Comparison of ENCODE assay signal across 38 cellular contexts in the genomic region with DNA sequence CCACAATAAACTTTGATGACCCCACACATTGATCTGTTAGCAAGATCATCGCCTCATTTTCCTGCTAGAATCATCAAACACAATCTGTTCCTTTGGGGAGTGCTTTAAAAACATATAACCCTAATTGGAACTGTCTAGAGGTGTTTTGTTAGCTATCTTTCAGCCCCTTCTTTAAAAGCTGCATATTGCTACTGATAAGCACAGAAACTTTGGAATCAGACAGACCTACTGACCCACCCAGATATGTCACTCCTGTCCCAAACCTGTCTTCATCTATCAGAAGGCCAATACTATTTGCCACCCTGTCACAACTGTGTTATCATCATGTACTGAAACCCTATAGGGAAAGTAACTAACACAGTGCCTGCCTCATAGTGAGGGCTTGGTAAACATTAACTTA.
"Had no signal": no experiment of that assay in that cellular context is flagged by ENCODE, and none has a peak within 500 bp of the region (broad histone marks: within the 10 kb centered on the region; RNA-seq: fewer than 3 reads in every experiment).

No MANE protein-coding gene starts in this region.

- H3K36me3 Mint-ChIP-seq: activated naive CD4-positive, alpha-beta T cell treated with anti-CD3 and anti-CD28 coated beads, Interleukin-2, amount 10 ng/mL, durations not matched to agents 7 days and 5 days; activated naive CD4-positive, alpha-beta T cell treated with anti-CD3 and anti-CD28 coated beads, Interleukin-2, amount 50 U/mL, for 24 hours; activated naive CD4-positive, alpha-beta T cell treated with anti-CD3 and anti-CD28 coated beads, Interleukin-2, amount 50 U/mL, for 72 hours; activated naive CD8-positive, alpha-beta T cell; activated naive CD8-positive, alpha-beta T cell treated with anti-CD3 and anti-CD28 coated beads for 36 hours; activated naive CD8-positive, alpha-beta T cell treated with anti-CD3 and anti-CD28 coated beads, Interleukin-2, amount 10 ng/mL, durations not matched to agents 7 days and 5 days; brain had no signal

- H3K27me3 Mint-ChIP-seq: activated naive CD8-positive, alpha-beta T cell treated with anti-CD3 and anti-CD28 coated beads for 36 hours; activated naive CD8-positive, alpha-beta T cell treated with anti-CD3 and anti-CD28 coated beads, Interleukin-2, amount 10 ng/mL, durations not matched to agents 7 days and 5 days; activated naive CD8-positive, alpha-beta T cell treated with anti-CD3 and anti-CD28 coated beads, Interleukin-2, amount 50 U/mL, for 24 hours; activated T-helper 17 cell treated with anti-CD3 and anti-CD28 coated beads, Interleukin-2, amount 50 U/mL, for 72 hours; brain; central memory CD8-positive, alpha-beta T cell had no signal

- H3K4me1 ChIP-seq: adrenal gland, ascending aorta, breast epithelium had no signal

- H3K9me3 ChIP-seq: adrenal gland, ascending aorta, body of pancreas, breast epithelium had no signal

- H3K27ac ChIP-seq: adrenal gland, ascending aorta, body of pancreas, brain microvascular endothelial cell, breast epithelium had no signal

- H3K36me3 ChIP-seq: adrenal gland, ascending aorta, brain microvascular endothelial cell, breast epithelium had no signal

- DNase-seq: activated effector memory CD4-positive, alpha-beta T cell treated with anti-CD3 and anti-CD28 coated beads, Interleukin-2, amount 50 U/mL, for 16 hours; activated effector memory CD4-positive, alpha-beta T cell treated with Interleukin-2 at 50 U/mL for 16 hours; activated gamma-delta T cell; activated gamma-delta T cell treated with Interleukin-2 at 50 U/mL for 16 hours; activated naive CD4-positive, alpha-beta T cell; activated naive CD4-positive, alpha-beta T cell treated with anti-CD3 and anti-CD28 coated beads for 36 hours; activated naive CD4-positive, alpha-beta T cell treated with anti-CD3 and anti-CD28 coated beads, Interleukin-2, amount 10 ng/mL, durations not matched to agents 7 days and 5 days; activated naive CD4-positive, alpha-beta T cell treated with anti-CD3 and anti-CD28 coated beads, Interleukin-2, amount 50 U/mL, for 16 hours; activated naive CD4-positive, alpha-beta T cell treated with Interleukin-2 at 50 U/mL for 16 hours; activated naive CD8-positive, alpha-beta T cell treated with anti-CD3 and anti-CD28 coated beads for 36 hours; activated naive CD8-positive, alpha-beta T cell treated with anti-CD3 and anti-CD28 coated beads, Interleukin-2, amount 10 ng/mL, durations not matched to agents 7 days and 5 days; activated naive CD8-positive, alpha-beta T cell treated with anti-CD3 and anti-CD28 coated beads, Interleukin-2, amount 50 U/mL, for 24 hours; activated T-cell treated with anti-CD3 and anti-CD28 coated beads, Interleukin-2, amount 50 U/mL, for 1 hour; activated T-cell treated with anti-CD3 and anti-CD28 coated beads, Interleukin-2, amount 50 U/mL, for 24 hours; activated T-cell treated with anti-CD3 and anti-CD28 coated beads, Interleukin-2, amount 50 U/mL, for 48 hours; activated T-cell treated with anti-CD3 and anti-CD28 coated beads, Interleukin-2, amount 50 U/mL, for 72 hours; adrenal gland; amniotic stem cell; amygdala; anterior cingulate cortex; aorta; body of pancreas; brain microvascular endothelial cell; caudate nucleus; central memory CD4-positive, alpha-beta T cell; cerebellar nuclear complex had no signal

- ATAC-seq: activated naive CD4-positive, alpha-beta T cell treated with anti-CD3 and anti-CD28 coated beads, Interleukin-2, amount 50 U/mL, for 72 hours; activated naive CD8-positive, alpha-beta T cell treated with anti-CD3 and anti-CD28 coated beads, Interleukin-2, amount 50 U/mL, for 24 hours; activated T-cell treated with anti-CD3 and anti-CD28 coated beads, Interleukin-2, amount 50 U/mL, for 72 hours; activated T-helper 17 cell treated with anti-CD3 and anti-CD28 coated beads, Interleukin-2, amount 50 U/mL, for 72 hours; body of pancreas had no signal

- H3K9me3 Mint-ChIP-seq: activated naive CD4-positive, alpha-beta T cell treated with anti-CD3 and anti-CD28 coated beads for 36 hours; activated naive CD4-positive, alpha-beta T cell treated with anti-CD3 and anti-CD28 coated beads, Interleukin-2, amount 10 ng/mL, durations not matched to agents 7 days and 5 days; activated naive CD4-positive, alpha-beta T cell treated with anti-CD3 and anti-CD28 coated beads, Interleukin-2, amount 50 U/mL, for 24 hours; activated naive CD4-positive, alpha-beta T cell treated with anti-CD3 and anti-CD28 coated beads, Interleukin-2, amount 50 U/mL, for 72 hours; activated naive CD8-positive, alpha-beta T cell treated with anti-CD3 and anti-CD28 coated beads for 36 hours; activated naive CD8-positive, alpha-beta T cell treated with anti-CD3 and anti-CD28 coated beads, Interleukin-2, amount 10 ng/mL, durations not matched to agents 7 days and 5 days; activated naive CD8-positive, alpha-beta T cell treated with anti-CD3 and anti-CD28 coated beads, Interleukin-2, amount 50 U/mL, for 24 hours; activated T-cell treated with anti-CD3 and anti-CD28 coated beads, Interleukin-2, amount 50 U/mL, for 24 hours; activated T-cell treated with anti-CD3 and anti-CD28 coated beads, Interleukin-2, amount 50 U/mL, for 72 hours; activated T-helper 1 cell treated with anti-CD3 and anti-CD28 coated beads, Interleukin-12 subunit alpha, Interleukin-12 subunit beta, Interleukin-2, Interleukin-4 antibody, amounts not matched to agents 30 ng/mL and 10 ng/mL and 1 ng/mL, durations not matched to agents 14 hours and 24 hours and 36 hours; activated T-helper 17 cell treated with anti-CD3 and anti-CD28 coated beads, Interleukin-2, amount 50 U/mL, for 72 hours; activated T-helper 2 cell treated with anti-CD3 and anti-CD28 coated beads, Interferon-gamma antibody, Interleukin-2, Interleukin-4, amounts not matched to agents 10 μg/mL and 5 μg/mL and 100 μg/mL, durations not matched to agents 14 hours and 24 hours and 36 hours; central memory CD8-positive, alpha-beta T cell had no signal

- H3K4me1 Mint-ChIP-seq: activated naive CD4-positive, alpha-beta T cell treated with anti-CD3 and anti-CD28 coated beads, Interleukin-2, amount 10 ng/mL, durations not matched to agents 7 days and 5 days; activated naive CD4-positive, alpha-beta T cell treated with anti-CD3 and anti-CD28 coated beads, Interleukin-2, amount 50 U/mL, for 24 hours; activated naive CD8-positive, alpha-beta T cell treated with anti-CD3 and anti-CD28 coated beads for 36 hours; activated naive CD8-positive, alpha-beta T cell treated with anti-CD3 and anti-CD28 coated beads, Interleukin-2, amount 10 ng/mL, durations not matched to agents 7 days and 5 days; activated naive CD8-positive, alpha-beta T cell treated with anti-CD3 and anti-CD28 coated beads, Interleukin-2, amount 50 U/mL, for 24 hours; activated T-helper 17 cell treated with anti-CD3 and anti-CD28 coated beads, Interleukin-2, amount 50 U/mL, for 72 hours; central memory CD8-positive, alpha-beta T cell had no signal

- FAIRE-seq: astrocyte, bronchial epithelial cell had no signal

- H3K27me3 ChIP-seq: adrenal gland, ascending aorta, body of pancreas, brain microvascular endothelial cell, breast epithelium had no signal

- H3K4me3 ChIP-seq: adrenal gland, ascending aorta, body of pancreas, breast epithelium had no signal

- H3K4me3 Mint-ChIP-seq: activated naive CD4-positive, alpha-beta T cell treated with anti-CD3 and anti-CD28 coated beads for 36 hours; activated naive CD4-positive, alpha-beta T cell treated with anti-CD3 and anti-CD28 coated beads, Interleukin-2, amount 10 ng/mL, durations not matched to agents 7 days and 5 days; activated naive CD4-positive, alpha-beta T cell treated with anti-CD3 and anti-CD28 coated beads, Interleukin-2, amount 50 U/mL, for 24 hours; activated naive CD8-positive, alpha-beta T cell; activated naive CD8-positive, alpha-beta T cell treated with anti-CD3 and anti-CD28 coated beads for 36 hours; activated naive CD8-positive, alpha-beta T cell treated with anti-CD3 and anti-CD28 coated beads, Interleukin-2, amount 10 ng/mL, durations not matched to agents 7 days and 5 days; activated naive CD8-positive, alpha-beta T cell treated with anti-CD3 and anti-CD28 coated beads, Interleukin-2, amount 50 U/mL, for 24 hours; activated T-cell treated with anti-CD3 and anti-CD28 coated beads, Interleukin-2, amount 50 U/mL, for 24 hours; activated T-cell treated with anti-CD3 and anti-CD28 coated beads, Interleukin-2, amount 50 U/mL, for 72 hours; activated T-helper 1 cell treated with anti-CD3 and anti-CD28 coated beads, Interleukin-12 subunit alpha, Interleukin-12 subunit beta, Interleukin-2, Interleukin-4 antibody, amounts not matched to agents 30 ng/mL and 10 ng/mL and 1 ng/mL, durations not matched to agents 14 hours and 24 hours and 36 hours; activated T-helper 17 cell treated with anti-CD3 and anti-CD28 coated beads, Interleukin-2, amount 50 U/mL, for 72 hours; brain; central memory CD8-positive, alpha-beta T cell had no signal
